Comparison of ENCODE assay signal across 8 cellular contexts in genomic region chr12:27821259-27821973, GRCh38. TPM values are rescaled to one million over a fixed set of nuclear protein-coding genes. Genes with fewer than 3 reads are reported as not detected.
DNase-seq lines count a peak whose midpoint lies in the region; ATAC-seq and TF ChIP-seq lines count a peak whose summit lies in the region.

No MANE protein-coding gene starts in this region.

- 14 to 16% (median 15%) methylated on average over 7 of the region's 7 CpGs for WGBS in adrenal gland, 4 donors

- H3K4me3 ChIP-seq in adrenal gland = no peak overlapping the region

- peak; percentile 53 to 80 (median 76) for TF ChIP-seq CTCF in adrenal gland (IDR thresholded peaks at IDR 0.05)

- peaks cover 3% of the 10 kb centered on the region for H3K27me3 Mint-ChIP-seq in IgD-negative memory B cell

- H3K4me1 ChIP-seq in adrenal gland (replicated peaks in 1 of 2) = peaks cover 0 to 15% of the 10 kb centered on the region in 2 donors

- H3K27ac Mint-ChIP-seq in IgD-negative memory B cell = peak overlapping the region; percentile 24 to 95 (median 54)

- intact Hi-C loops in adrenal gland (cut with DNase I) = no loop called here
- intact Hi-C loops in left ventricle myocardium superior (cut with micrococcal nuclease) = loop anchor here (5.0 kb wide), 1 partner anchor 89 kb away; no protein-coding TSS in a partner anchor
- intact Hi-C loops in sciatic nerve (cut with DNase I) = loop anchor here (10.0 kb wide), 1 partner anchor 87 kb away; no protein-coding TSS in a partner anchor

- H3K36me3 ChIP-seq in adrenal gland (replicated peaks in 1 of 2) = no peaks in the 10 kb centered on the region

- ATAC-seq in left ventricle myocardium superior (peak; percentile 67), sciatic nerve (peak; percentile 85), HG02852 (IDR thresholded peaks at IDR 0.05; ENCODE audit: unreplicated experiment) (no peak)

- no peak for TF ChIP-seq POLR2A in adrenal gland (IDR thresholded peaks at IDR 0.05)

- DNase-seq in activated naive CD4-positive, alpha-beta T cell treated with Interleukin-2 at 50 U/mL for 16 hours = peak; percentile 20
- no peak for DNase-seq in activated naive CD4-positive, alpha-beta T cell treated with anti-CD3 and anti-CD28 coated beads, Interleukin-2, amount 50 U/mL, for 16 hours
- DNase-seq in RKO (ENCODE audit: low spot score) (peak; percentile 37), adrenal gland (peak; percentile 20 to 55 (median 45)), left ventricle myocardium superior (no peak), sciatic nerve (ENCODE audit: low spot score) (no peak)

- no peak overlapping the region for H3K27ac ChIP-seq in adrenal gland

- peaks cover 5% of the 10 kb centered on the region for H3K27me3 ChIP-seq in adrenal gland

- peak overlapping the region; percentile 85 to 94 (median 90) for H3K4me3 Mint-ChIP-seq in IgD-negative memory B cell

- H3K4me1 Mint-ChIP-seq in IgD-negative memory B cell = peaks cover 30 to 37% (median 32%) of the 10 kb centered on the region in 3 donors

- no peaks in the 10 kb centered on the region for H3K9me3 Mint-ChIP-seq in IgD-negative memory B cell

- peaks cover 2% of the 10 kb centered on the region for H3K36me3 Mint-ChIP-seq in IgD-negative memory B cell

- no peaks in the 10 kb centered on the region for H3K9me3 ChIP-seq in adrenal gland (replicated peaks in 1 of 3)

RNA-seq across cellular contexts. Expression of gene MANSC4, which starts 41.4 kb away (rescaled TPM):
- polyA plus RNA-seq in IgD-negative memory B cell = 0.45 TPM
- not detected for total RNA-seq in adrenal gland
- polyA plus RNA-seq in adrenal gland = under 1 TPM in 1 of 3 donors, not detected in 2; 0.07 TPM
- total RNA-seq in left ventricle myocardium superior = not detected
- total RNA-seq in sciatic nerve = not detected

RNA-seq across cellular contexts. Expression of gene KLHL42, which starts 41.4 kb away (rescaled TPM):
- 12.8 TPM for polyA plus RNA-seq in IgD-negative memory B cell
- 10 to 100 TPM; 15.2 to 20.8 (median 19.0) TPM for total RNA-seq in adrenal gland
- polyA plus RNA-seq in adrenal gland = 10 to 100 TPM in 1 of 3 donors, 1 to 10 TPM in 2; 7.8 to 12.7 (median 9.4) TPM
- total RNA-seq in left ventricle myocardium superior = 6.4 TPM
- 31.8 TPM for total RNA-seq in sciatic nerve

Comparison
In these comparisons a context has a peak if more than half of its experiments do, and no peak if none do; other contexts are left out.
1. DNase-seq: peak in activated naive CD4-positive, alpha-beta T cell treated with Interleukin-2 at 50 U/mL for 16 hours (single experiment), RKO (single experiment) and adrenal gland (7 of 7); none in activated naive CD4-positive, alpha-beta T cell treated with anti-CD3 and anti-CD28 coated beads, Interleukin-2, amount 50 U/mL, for 16 hours (single experiment), left ventricle myocardium superior (single experiment) and sciatic nerve (single experiment).
2. intact Hi-C loops: an anchor here in left ventricle myocardium superior (5.0 kb wide) and sciatic nerve (10.0 kb wide); none called in adrenal gland.